Comparison of ENCODE assay signal across 23 cellular contexts in genomic region chr20:25214824-25215223, GRCh38. TPM values are rescaled to one million over a fixed set of nuclear protein-coding genes. Genes with fewer than 3 reads are reported as not detected.
A peak's percentile ranks its signal among the peaks of the same experiment; 100 is the strongest.
DNase-seq lines count a peak whose midpoint lies in the region; ATAC-seq and TF ChIP-seq lines count a peak whose summit lies in the region.
"Had no signal": no experiment of that assay in that cellular context is flagged by ENCODE, and none has a peak within 500 bp of the region (broad histone marks: within the 10 kb centered on the region; RNA-seq: fewer than 3 reads in every experiment).

No MANE protein-coding gene starts in this region.

- no peaks in the 10 kb centered on the region for H3K9me3 ChIP-seq in right atrium auricular region
- H3K9me3 ChIP-seq: A549; BE2C; BLaER1 treated with 17β-estradiol and CSF1 and Interleukin-3, amounts not matched to agents 10 nM and 100 nM; HAP-1 had no signal

- intact Hi-C loops in Right ventricle myocardium inferior (cut with DNase I) (no loop called here), head of caudate nucleus (cut with DNase I) (no loop called here)

- H3K36me3 Mint-ChIP-seq in activated T-helper 17 cell treated with anti-CD3 and anti-CD28 coated beads, Interleukin-2, amount 50 U/mL, for 72 hours (ENCODE audit: low read depth): peaks cover 82% of the 10 kb centered on the region

- H3K4me1 Mint-ChIP-seq in activated T-helper 17 cell treated with anti-CD3 and anti-CD28 coated beads, Interleukin-2, amount 50 U/mL, for 72 hours: no peaks in the 10 kb centered on the region
- H3K4me1 Mint-ChIP-seq: CD14-positive monocyte; CD8-positive, alpha-beta memory T cell had no signal

- no peak for TF ChIP-seq CTCF in right atrium auricular region (IDR thresholded peaks at IDR 0.05)

- no peak for DNase-seq in right atrium auricular region (ENCODE audit: low spot score)
- DNase-seq in Right ventricle myocardium inferior (ENCODE audit: missing footprints): no peak
- peak in 35 of 42 donors; percentile 20 to 87 (median 62) for DNase-seq in head of caudate nucleus
- DNase-seq in putamen (ENCODE audit: low spot score): peak; percentile 57
- DNase-seq in NCI-H1092 treated with DMSO at 0.1 percent for 48 hours (lab: John Stamatoyannopoulos, UW): no peak
- DNase-seq: 8988T; ACHN; AML-193; BE2C; CD4-positive, alpha-beta T cell; DMS 273 treated with DMSO at 0.1 percent for 48 hours; DMS79; EL; GDM1; GOT3; HFFc6 had no signal

- H3K27ac Mint-ChIP-seq in activated T-helper 17 cell treated with anti-CD3 and anti-CD28 coated beads, Interleukin-2, amount 50 U/mL, for 72 hours: no peak overlapping the region
- H3K27ac Mint-ChIP-seq: CD4-positive, alpha-beta T cell; CD8-positive, alpha-beta memory T cell; HFFc6 had no signal

- no peaks in the 10 kb centered on the region for H3K9me3 Mint-ChIP-seq in activated T-helper 17 cell treated with anti-CD3 and anti-CD28 coated beads, Interleukin-2, amount 50 U/mL, for 72 hours
- H3K9me3 Mint-ChIP-seq: CD14-positive monocyte; CD4-positive, alpha-beta T cell; CD8-positive, alpha-beta memory T cell; HFFc6 had no signal

- no peak overlapping the region for H3K4me3 ChIP-seq in right atrium auricular region
- H3K4me3 ChIP-seq: A549; BLaER1 treated with 17β-estradiol and CSF1 and Interleukin-3, amounts not matched to agents 10 nM and 100 nM; GM12878; HAP-1 had no signal

- H3K4me3 Mint-ChIP-seq in activated T-helper 17 cell treated with anti-CD3 and anti-CD28 coated beads, Interleukin-2, amount 50 U/mL, for 72 hours: no peak overlapping the region
- H3K4me3 Mint-ChIP-seq: CD14-positive monocyte; CD4-positive, alpha-beta T cell; CD8-positive, alpha-beta memory T cell; HFFc6 had no signal

- H3K36me3 ChIP-seq in right atrium auricular region: peaks cover 96% of the 10 kb centered on the region

- ATAC-seq in Right ventricle myocardium inferior: no peak
- ATAC-seq in activated T-helper 17 cell treated with anti-CD3 and anti-CD28 coated beads, Interleukin-2, amount 50 U/mL, for 72 hours (replicated peaks): no peak
- ATAC-seq: A549, GM12878 had no signal

- peak overlapping the region; percentile 88 to 96 for H3K27ac ChIP-seq in right atrium auricular region
- H3K27ac ChIP-seq: A549; BLaER1 treated with 17β-estradiol and CSF1 and Interleukin-3, amounts not matched to agents 10 nM and 100 nM had no signal

- H3K27me3 ChIP-seq in right atrium auricular region: no peaks in the 10 kb centered on the region
- H3K27me3 ChIP-seq: BE2C; BLaER1 treated with 17β-estradiol and CSF1 and Interleukin-3, amounts not matched to agents 10 nM and 100 nM had no signal

- no peaks in the 10 kb centered on the region for H3K27me3 Mint-ChIP-seq in activated T-helper 17 cell treated with anti-CD3 and anti-CD28 coated beads, Interleukin-2, amount 50 U/mL, for 72 hours
- H3K27me3 Mint-ChIP-seq: CD4-positive, alpha-beta T cell had no signal

- H3K4me1 ChIP-seq in right atrium auricular region: peaks cover 0 to 14% of the 10 kb centered on the region in 2 donors
- H3K4me1 ChIP-seq: BE2C, HAP-1 had no signal

RNA-seq across cellular contexts. Expression of gene ENTPD6, which starts 19.3 kb away (rescaled TPM):
- 100 to 1,000 TPM in 1 of 2 donors, 10 to 100 TPM in 1; 75.9 to 116 TPM for total RNA-seq in right atrium auricular region
- 132 TPM for total RNA-seq in Right ventricle myocardium inferior
- total RNA-seq in activated T-helper 17 cell treated with anti-CD3 and anti-CD28 coated beads, Interleukin-2, amount 50 U/mL, for 72 hours: 10 to 100 TPM; 40.0 to 46.2 TPM

RNA-seq across cellular contexts. Expression of gene PYGB, which starts 33.1 kb away (rescaled TPM):
- total RNA-seq in right atrium auricular region: 100 to 1,000 TPM; 145 to 174 TPM
- 174 TPM for total RNA-seq in Right ventricle myocardium inferior
- 10 to 100 TPM; 15.4 to 27.0 TPM for total RNA-seq in activated T-helper 17 cell treated with anti-CD3 and anti-CD28 coated beads, Interleukin-2, amount 50 U/mL, for 72 hours

Comparison
In these comparisons a context has a peak if more than half of its experiments do, and no peak if none do; other contexts are left out.
1. DNase-seq: peak in head of caudate nucleus (35 of 42) and putamen (single experiment); none in right atrium auricular region (single experiment), Right ventricle myocardium inferior (single experiment) and NCI-H1092 treated with DMSO at 0.1 percent for 48 hours (single experiment).